Comparison of ENCODE assay signal across 28 cellular contexts in genomic region chr4:9600246-9600645, GRCh38.
"Had no signal": no experiment of that assay in that cellular context is flagged by ENCODE, and none has a peak within 500 bp of the region (broad histone marks: within the 10 kb centered on the region; RNA-seq: fewer than 3 reads in every experiment).

No MANE protein-coding gene starts in this region.

- H3K36me3 ChIP-seq: left lung, lower lobe of right lung, neutrophil, ovary, right atrium auricular region, right lobe of liver, stomach, thyroid gland, transverse colon, upper lobe of left lung had no signal

- H3K27me3 Mint-ChIP-seq: naive thymus-derived CD8-positive, alpha-beta T cell; progenitor cell of endocrine pancreas had no signal

- H3K27me3 ChIP-seq: left lung, ovary, right atrium auricular region, right lobe of liver, stomach, testis, thyroid gland, transverse colon, upper lobe of left lung had no signal

- H3K9me3 Mint-ChIP-seq: immature natural killer cell; stimulated activated naive B cell treated with anti-CD40 and anti-IgM and Interleukin-4, amounts not matched to agents 10 μg/mL and 1 μg/mL and 100 μg/mL, for 72 hours had no signal

- H3K36me3 Mint-ChIP-seq: stimulated activated naive B cell treated with anti-CD40 and anti-IgM and Interleukin-4, amounts not matched to agents 10 μg/mL and 1 μg/mL and 100 μg/mL, for 72 hours had no signal

- DNase-seq: hypothalamus; immature natural killer cell; kidney; left colon; left lung; lower lobe of right lung; mammary epithelial cell; mesenchymal stem cell; midbrain; naive thymus-derived CD8-positive, alpha-beta T cell; occipital lobe; ovary; right lobe of liver; stimulated activated CD4-positive, alpha-beta T cell treated with anti-CD3 and anti-CD28 coated beads, Interleukin-1b, Interleukin-23, amount 100 ng/mL, for 48 hours; stimulated activated CD4-positive, alpha-beta T cell treated with anti-CD3 and anti-CD28 coated beads, Interleukin-2, amount 100 ng/mL, for 48 hours; stimulated activated naive B cell treated with anti-CD40 and anti-IgM and Interleukin-4, amounts not matched to agents 10 μg/mL and 1 μg/mL and 100 μg/mL, for 72 hours; stimulated activated naive CD8-positive, alpha-beta T cell treated with anti-CD3 and anti-CD28 coated beads, Interleukin-15, Interleukin-2, amounts not matched to agents 100 U/mL and 50 U/mL, for 24 hours; stomach; testis; thyroid gland; transverse colon had no signal

- H3K9me3 ChIP-seq: left lung, lower lobe of right lung, neutrophil, ovary, right atrium auricular region, right lobe of liver, stomach, testis, thyroid gland, transverse colon, upper lobe of left lung had no signal

- ATAC-seq: left colon; left lung; lower lobe of right lung; naive thymus-derived CD8-positive, alpha-beta T cell; right lobe of liver; stimulated activated naive B cell treated with anti-CD40 and anti-IgM and Interleukin-4, amounts not matched to agents 10 μg/mL and 1 μg/mL and 100 μg/mL, for 72 hours; stimulated activated naive CD8-positive, alpha-beta T cell treated with anti-CD3 and anti-CD28 coated beads, Interleukin-15, Interleukin-2, amounts not matched to agents 100 U/mL and 50 U/mL, for 24 hours had no signal

- H3K27ac Mint-ChIP-seq: nephron had no signal

- H3K4me3 Mint-ChIP-seq: immature natural killer cell; naive thymus-derived CD8-positive, alpha-beta T cell; nephron; neural crest cell; stimulated activated naive B cell treated with anti-CD40 and anti-IgM and Interleukin-4, amounts not matched to agents 10 μg/mL and 1 μg/mL and 100 μg/mL, for 72 hours had no signal

- H3K4me3 ChIP-seq: left lung, lower lobe of right lung, ovary, right atrium auricular region, right lobe of liver, smooth muscle cell, stomach, testis, thyroid gland, transverse colon, upper lobe of left lung had no signal

- H3K27ac ChIP-seq: left lung, lower lobe of right lung, neutrophil, ovary, right atrium auricular region, right lobe of liver, stomach, testis, thyroid gland, transverse colon, upper lobe of left lung had no signal

- H3K4me1 ChIP-seq: left lung, lower lobe of right lung, right lobe of liver, testis, upper lobe of left lung had no signal
